1 cellular context compared by ENCODE assay signal in genomic region chr2:15556311-15556930, GRCh38.
TF ChIP-seq lines count a peak whose summit lies in the region.

No MANE protein-coding gene starts in this region.

TF ChIP-seq in K562, 482 proteins besides CTCF, POLR2A, EP300 and RAD21 (continued from another document and continues in another):
- peak in 1 of 2 experiments; percentile 91; a peak in 2 of 4 replicates for TF ChIP-seq ZMIZ1 (IDR thresholded peaks at IDR 0.05; ENCODE audit: low read depth in 2 of 2, low read length in 2 of 2)
- no peak for TF ChIP-seq ZBTB7A (IDR thresholded peaks at IDR 0.05; ENCODE audit: borderline replicate concordance, control insufficient read depth, low read depth, low read length)
- TF ChIP-seq MNT (conservative IDR thresholded peaks at IDR 0.05): peak; percentile 7 to 43; a peak in 2 of 4 replicates
- TF ChIP-seq ZNF445 (CRISPR knock-in tag; IDR thresholded peaks at IDR 0.05; ENCODE audit: low read depth): no peak
- no peak for TF ChIP-seq AFF4 (CRISPR knock-in tag; IDR thresholded peaks at IDR 0.05)
- no peak for TF ChIP-seq ZNF830 (CRISPR knock-in tag; IDR thresholded peaks at IDR 0.05)
- peak; percentile 92 for TF ChIP-seq KLF16 (IDR thresholded peaks at IDR 0.05)
- TF ChIP-seq MEF2D (tag; conservative IDR thresholded peaks at IDR 0.05; ENCODE audit: low read depth): no peak
- TF ChIP-seq, protein P1, sequence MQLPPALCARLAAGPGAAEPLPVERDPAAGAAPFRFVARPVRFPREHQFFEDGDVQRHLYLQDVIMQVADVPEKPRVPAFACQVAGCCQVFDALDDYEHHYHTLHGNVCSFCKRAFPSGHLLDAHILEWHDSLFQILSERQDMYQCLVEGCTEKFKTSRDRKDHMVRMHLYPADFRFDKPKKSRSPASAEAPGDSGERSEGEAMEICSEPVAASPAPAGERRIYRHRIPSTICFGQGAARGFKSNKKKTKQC (CRISPR knock-in tag; IDR thresholded peaks at IDR 0.05): no peak
- TF ChIP-seq ZNF253 (CRISPR knock-in tag; conservative IDR thresholded peaks at IDR 0.05): no peak
- TF ChIP-seq ZNF12 (CRISPR knock-in tag; IDR thresholded peaks at IDR 0.05): no peak
- no peak for TF ChIP-seq PPARD (CRISPR knock-in tag; IDR thresholded peaks at IDR 0.05)
- TF ChIP-seq CREB1 (IDR thresholded peaks at IDR 0.05): peak; percentile 53; the same call in 1 of the 2 replicates
- TF ChIP-seq CREB1 (CRISPR knock-in tag; IDR thresholded peaks at IDR 0.05): no peak
- TF ChIP-seq HES1 (IDR thresholded peaks at IDR 0.05; ENCODE audit: low read depth): peak; percentile 39; the same call in 1 of the 2 replicates
- no peak for TF ChIP-seq ZNF398 (CRISPR knock-in tag; IDR thresholded peaks at IDR 0.05)
- no peak for TF ChIP-seq MGA (IDR thresholded peaks at IDR 0.05)
- no peak for TF ChIP-seq NONO (IDR thresholded peaks at IDR 0.05; ENCODE audit: low read depth in 2 of 2, low read length in 1 of 2)
- TF ChIP-seq ZBTB34 (CRISPR knock-in tag; IDR thresholded peaks at IDR 0.05): no peak
- TF ChIP-seq FOSL1 (tag; conservative IDR thresholded peaks at IDR 0.05): peak; percentile 93
- TF ChIP-seq HNRNPUL1 (IDR thresholded peaks at IDR 0.05; ENCODE audit: low read length): no peak
- TF ChIP-seq NCOA6 (IDR thresholded peaks at IDR 0.05): no peak
- TF ChIP-seq ZNF696 (CRISPR knock-in tag; conservative IDR thresholded peaks at IDR 0.05): no peak
- no peak for TF ChIP-seq SRSF1 (IDR thresholded peaks at IDR 0.05; ENCODE audit: low read depth, low read length)
- TF ChIP-seq STAT5B (CRISPR knock-in tag; IDR thresholded peaks at IDR 0.05): no peak
